ENCODE assay signal across 9 cellular contexts in genomic region chr11:16615480-16615879, GRCh38.
"Had no signal": no experiment of that assay in that cellular context is flagged by ENCODE, and none has a peak within 500 bp of the region (broad histone marks: within the 10 kb centered on the region; RNA-seq: fewer than 3 reads in every experiment).

No MANE protein-coding gene starts in this region.

- H3K9ac ChIP-seq: GM23248, KMS-11 had no signal

- H3K4me3 ChIP-seq: GM23248, HAP-1 had no signal

- H3K4me3 Mint-ChIP-seq: HFFc6 had no signal

- DNase-seq: GM23248, GOT3, H7, HFFc6 had no signal

- H3K4me2 ChIP-seq: KMS-11 had no signal

- H2AFZ ChIP-seq: GM23248 had no signal

- H3K9me3 Mint-ChIP-seq: HFFc6 had no signal

- H3K27ac ChIP-seq: GM23248, HL-60, KMS-11 had no signal

- H3K27ac Mint-ChIP-seq: HFFc6, IgD-negative memory B cell had no signal

- H3K9me3 ChIP-seq: HAP-1 had no signal

- ATAC-seq: HCT116 had no signal

- H3K36me3 ChIP-seq: HAP-1 had no signal
